In genomic region chr9:22528485-22528884, GRCh38 we compare ENCODE assay signal across 1 cellular context.
TF ChIP-seq lines count a peak whose summit lies in the region.

No MANE protein-coding gene starts in this region.

TF ChIP-seq in GM12878, 131 proteins besides CTCF, POLR2A, EP300 and RAD21:
- TF ChIP-seq SREBF1 (IDR thresholded peaks at IDR 0.05; ENCODE audit: low read length): no peak
- TF ChIP-seq DPF2 (IDR thresholded peaks at IDR 0.05): no peak
- TF ChIP-seq NR2C2 (IDR thresholded peaks at IDR 0.05; ENCODE audit: borderline replicate concordance, control insufficient read depth, insufficient read length, low read depth): no peak
- TF ChIP-seq IKZF1 (conservative IDR thresholded peaks at IDR 0.05): no peak
- no peak for TF ChIP-seq GABPA (IDR thresholded peaks at IDR 0.05; ENCODE audit: low read depth)
- no peak for TF ChIP-seq USF1 (IDR thresholded peaks at IDR 0.05; ENCODE audit: borderline replicate concordance, extremely low read length, insufficient read depth, low read depth, low read length)
- TF ChIP-seq ZSCAN29 (IDR thresholded peaks at IDR 0.05): no peak
- no peak for TF ChIP-seq NFXL1 (IDR thresholded peaks at IDR 0.05; ENCODE audit: borderline replicate concordance)
- no peak for TF ChIP-seq SPI1 (IDR thresholded peaks at IDR 0.05; ENCODE audit: borderline replicate concordance, insufficient read depth, low read depth, low read length)
- no peak for TF ChIP-seq POLR2AphosphoS5 (IDR thresholded peaks at IDR 0.05; ENCODE audit: low read length)
- no peak for TF ChIP-seq KLF5 (IDR thresholded peaks at IDR 0.05; ENCODE audit: partially characterized antibody)
- no peak for TF ChIP-seq MTA2 (IDR thresholded peaks at IDR 0.05; ENCODE audit: low read depth)
- no peak for TF ChIP-seq ETV6 (conservative IDR thresholded peaks at IDR 0.05 in 1 of 2, IDR thresholded peaks at IDR 0.05 in 1 of 2; ENCODE audit: borderline replicate concordance in 1 of 2, low read depth in 1 of 2)
- TF ChIP-seq HDAC6 (IDR thresholded peaks at IDR 0.05; ENCODE audit: unreplicated experiment): no peak
- no peak for TF ChIP-seq ZNF687 (IDR thresholded peaks at IDR 0.05)
- no peak for TF ChIP-seq KAT2A (conservative IDR thresholded peaks at IDR 0.05; ENCODE audit: control insufficient read depth, low read depth, low read length)
- no peak for TF ChIP-seq ESRRA (IDR thresholded peaks at IDR 0.05; ENCODE audit: low read length)
- no peak for TF ChIP-seq JUND (IDR thresholded peaks at IDR 0.05; ENCODE audit: low read depth, low read length)
TF ChIP-seq in GM12878: peak in this region for 0.
